In the genomic region with DNA sequence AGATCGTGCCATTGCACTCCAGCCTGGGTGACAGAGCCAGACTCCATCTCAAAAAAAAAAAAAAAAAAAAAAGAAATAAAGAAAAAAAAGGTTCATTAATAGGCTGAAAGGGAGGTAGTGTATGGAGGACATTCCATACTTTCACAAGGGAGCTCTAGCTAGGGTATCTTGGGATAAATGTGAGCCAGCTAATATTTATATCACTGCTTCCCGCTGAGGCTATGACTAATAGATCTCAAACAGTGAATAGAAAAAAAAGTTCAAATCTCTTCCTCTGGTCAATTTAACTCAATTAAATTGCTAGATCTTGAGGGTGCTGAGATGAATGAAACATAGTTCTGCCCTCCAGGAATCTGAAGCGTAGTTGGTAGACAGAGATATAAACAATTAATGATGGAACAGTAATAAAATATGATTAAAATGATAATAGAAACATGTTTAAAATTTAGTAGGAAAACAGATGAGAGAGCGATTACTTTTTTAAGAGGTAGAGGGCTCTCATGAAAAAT, we compare ENCODE assay signal across 23 cellular contexts. TPM values are rescaled to one million over a fixed set of nuclear protein-coding genes. Genes with fewer than 3 reads are reported as not detected.
A peak's percentile ranks its signal among the peaks of the same experiment; 100 is the strongest.
DNase-seq lines count a peak whose midpoint lies in the region; ATAC-seq, FAIRE-seq and TF ChIP-seq lines count a peak whose summit lies in the region.
"Had no signal": no experiment of that assay in that cellular context is flagged by ENCODE, and none has a peak within 500 bp of the region (broad histone marks: within the 10 kb centered on the region; RNA-seq: fewer than 3 reads in every experiment).

No MANE protein-coding gene starts in this region.

- peak; percentile 42 for ATAC-seq in Right ventricle myocardium superior (ENCODE audit: poor library complexity)
- no peak for ATAC-seq in GM19463 (IDR thresholded peaks at IDR 0.05; ENCODE audit: unreplicated experiment)
- ATAC-seq in left lung: no peak

- H3K4me3 ChIP-seq in astrocyte (ENCODE audit: insufficient read depth, low read depth, low read length): no peak overlapping the region
- no peak overlapping the region for H3K4me3 ChIP-seq in fibroblast of lung (replicated peaks in 1 of 4; ENCODE audit: control extremely low read depth in 1 of 4, insufficient read depth in 1 of 4, low read depth in 3 of 4, low read length in 4 of 4)
- no peak overlapping the region for H3K4me3 ChIP-seq in left lung
- H3K4me3 ChIP-seq: BLaER1 treated with 17β-estradiol and CSF1 and Interleukin-3, amounts not matched to agents 10 nM and 100 nM; PC-9; SK-N-MC had no signal

- H3K27me3 ChIP-seq in astrocyte (ENCODE audit: insufficient read depth, low read length) (no peaks in the 10 kb centered on the region), fibroblast of lung (ENCODE audit: control insufficient read depth, insufficient read depth, low read length) (no peaks in the 10 kb centered on the region), left lung (no peaks in the 10 kb centered on the region)
- H3K27me3 ChIP-seq: BLaER1 treated with 17β-estradiol and CSF1 and Interleukin-3, amounts not matched to agents 10 nM and 100 nM had no signal

- H3K4me1 Mint-ChIP-seq in astrocyte (ENCODE audit: low read depth, unreplicated experiment): peaks cover 9% of the 10 kb centered on the region
- H3K4me1 Mint-ChIP-seq: CD8-positive, alpha-beta memory T cell had no signal

- no peaks in the 10 kb centered on the region for H3K9me3 ChIP-seq in astrocyte (ENCODE audit: insufficient read depth, low read depth, low read length)
- no peaks in the 10 kb centered on the region for H3K9me3 ChIP-seq in fibroblast of lung (ENCODE audit: control insufficient read depth, insufficient read depth, low read depth, low read length)
- H3K9me3 ChIP-seq in left lung: no peaks in the 10 kb centered on the region

- H2AFZ ChIP-seq in astrocyte (ENCODE audit: low read depth, low read length) (no peak overlapping the region), fibroblast of lung (ENCODE audit: low read length) (no peak overlapping the region)
- H2AFZ ChIP-seq: PC-9 had no signal

- TF ChIP-seq CTCF in astrocyte (IDR thresholded peaks at IDR 0.05; ENCODE audit: insufficient read depth, low read depth, low read length): no peak
- TF ChIP-seq CTCF in fibroblast of lung (conservative IDR thresholded peaks at IDR 0.05 in 1 of 2, IDR thresholded peaks at IDR 0.05 in 1 of 2; ENCODE audit: low read depth in 1 of 2, low read length in 2 of 2): no peak
- TF ChIP-seq CTCF in left lung (IDR thresholded peaks at IDR 0.05): no peak

- DNase-seq in Right ventricle myocardium superior (no peak), cardiac septum (ENCODE audit: low spot score) (no peak), astrocyte (ENCODE audit: low read depth) (peak; percentile 11), fibroblast of lung (ENCODE audit: low read depth in 2 of 2) (peak; percentile 36 to 47), left lung (no peak), SHP77 treated with DMSO at 0.1 percent for 48 hours (lab: John Stamatoyannopoulos, UW) (no peak)
- no peak for DNase-seq in activated CD8-positive, alpha-beta memory T cell treated with anti-CD3 and anti-CD28 coated beads, Interleukin-2, amount 50 U/mL, for 48 hours
- DNase-seq: 8988T; CD8-positive, alpha-beta memory T cell; DND-41; GF-D8; KBM-7; NCI-H1436; NCI-H2029; NCI-H2171 treated with DMSO at 0.1 percent for 48 hours; NCI-H774; PC-9 had no signal

- H3K27ac Mint-ChIP-seq in astrocyte (ENCODE audit: unreplicated experiment): no peak overlapping the region
- H3K27ac Mint-ChIP-seq: CD8-positive, alpha-beta memory T cell had no signal

- H3K79me2 ChIP-seq in astrocyte (ENCODE audit: insufficient read depth, low read length): no peaks in the 10 kb centered on the region
- H3K79me2 ChIP-seq in fibroblast of lung (ENCODE audit: control insufficient read depth, insufficient read depth, low read length): no peaks in the 10 kb centered on the region

- H3K4me3 Mint-ChIP-seq in astrocyte (ENCODE audit: unreplicated experiment): no peak overlapping the region

- H3K9me3 Mint-ChIP-seq in astrocyte (ENCODE audit: unreplicated experiment): no peaks in the 10 kb centered on the region
- H3K9me3 Mint-ChIP-seq: CD8-positive, alpha-beta memory T cell had no signal

- H3K4me1 ChIP-seq in astrocyte (ENCODE audit: insufficient read depth, low read length) (peaks cover 11% of the 10 kb centered on the region), fibroblast of lung (ENCODE audit: control insufficient read depth, extremely low read depth, insufficient read depth, low read length) (no peaks in the 10 kb centered on the region), left lung (no peaks in the 10 kb centered on the region)
- H3K4me1 ChIP-seq: BLaER1 treated with 17β-estradiol and CSF1 and Interleukin-3, amounts not matched to agents 10 nM and 100 nM had no signal

- no peaks in the 10 kb centered on the region for H3K27me3 Mint-ChIP-seq in astrocyte (ENCODE audit: low read depth, unreplicated experiment)

- H3K36me3 ChIP-seq in astrocyte (ENCODE audit: insufficient read depth, low read length): no peaks in the 10 kb centered on the region
- H3K36me3 ChIP-seq in fibroblast of lung (ENCODE audit: control insufficient read depth, insufficient read depth, low read length): no peaks in the 10 kb centered on the region
- no peaks in the 10 kb centered on the region for H3K36me3 ChIP-seq in left lung
- H3K36me3 ChIP-seq: BLaER1 treated with 17β-estradiol and CSF1 and Interleukin-3, amounts not matched to agents 10 nM and 100 nM had no signal

- no peaks in the 10 kb centered on the region for H3K36me3 Mint-ChIP-seq in astrocyte (ENCODE audit: low read depth, unreplicated experiment)
- H3K36me3 Mint-ChIP-seq: CD8-positive, alpha-beta memory T cell had no signal

- H4K20me1 ChIP-seq in astrocyte (ENCODE audit: insufficient read depth, low read length): no peaks in the 10 kb centered on the region
- H4K20me1 ChIP-seq in fibroblast of lung (ENCODE audit: control insufficient read depth, extremely low read depth, insufficient read depth, low read length): no peaks in the 10 kb centered on the region
- H4K20me1 ChIP-seq: BLaER1 treated with 17β-estradiol and CSF1 and Interleukin-3, amounts not matched to agents 10 nM and 100 nM had no signal

- H3K4me2 ChIP-seq in astrocyte (ENCODE audit: low read length) (no peak overlapping the region), fibroblast of lung (ENCODE audit: extremely low read depth, insufficient read depth, low read length) (no peak overlapping the region)
- H3K4me2 ChIP-seq: BLaER1 treated with 17β-estradiol and CSF1 and Interleukin-3, amounts not matched to agents 10 nM and 100 nM; PC-9 had no signal

- H3K27ac ChIP-seq in astrocyte (ENCODE audit: low read depth, low read length): no peak overlapping the region
- no peak overlapping the region for H3K27ac ChIP-seq in fibroblast of lung (ENCODE audit: insufficient read depth, low read length)
- no peak overlapping the region for H3K27ac ChIP-seq in left lung
- H3K27ac ChIP-seq: BLaER1 treated with 17β-estradiol and CSF1 and Interleukin-3, amounts not matched to agents 10 nM and 100 nM; PC-9; SK-N-MC had no signal

- H3K9ac ChIP-seq in astrocyte (ENCODE audit: low read length): no peak overlapping the region
- no peak overlapping the region for H3K9ac ChIP-seq in fibroblast of lung (ENCODE audit: insufficient read depth, low read length)
- H3K9ac ChIP-seq: BLaER1 treated with 17β-estradiol and CSF1 and Interleukin-3, amounts not matched to agents 10 nM and 100 nM had no signal

- no peak for FAIRE-seq in astrocyte (lab: Jason Lieb, UNC)
- FAIRE-seq: GM12891, GM18507, H1 had no signal

- intact Hi-C loops in Right ventricle myocardium superior (cut with DNase I): no loop called here
- intact Hi-C loops in cardiac septum (cut with DNase I): no loop called here
- intact Hi-C loops in left lung (cut with DNase I): no loop called here

RNA-seq across cellular contexts. Expression of gene SHISA3, which starts 55.7 kb away (rescaled TPM):
- total RNA-seq in Right ventricle myocardium superior (6.7 TPM), cardiac septum (0.46 TPM), astrocyte (not detected in 2 replicates), fibroblast of lung (0.26 and 0.33 TPM in 2 replicates), left lung (1 to 10 TPM; 1.9 to 2.9 TPM)
- 0.23 and 0.80 TPM in 2 replicates for polyA plus RNA-seq in fibroblast of lung
- 0.21 and 0.70 TPM in 2 replicates for polyA plus RNA-seq in fibroblast of lung (2012)
- not detected in 2 replicates for polyA minus RNA-seq in fibroblast of lung (ENCODE audit: low replicate concordance)
- total RNA-seq: PC-9 had no signal
- polyA plus RNA-seq: CD8-positive, alpha-beta memory T cell had no signal

Comparison
In these comparisons a context has a peak if more than half of its experiments do, and no peak if none do; other contexts are left out.
1. DNase-seq: peak in astrocyte (single experiment) and fibroblast of lung (2 of 2); none in Right ventricle myocardium superior (single experiment), cardiac septum (single experiment), left lung (0 of 2), activated CD8-positive, alpha-beta memory T cell treated with anti-CD3 and anti-CD28 coated beads, Interleukin-2, amount 50 U/mL, for 48 hours (single experiment) and SHP77 treated with DMSO at 0.1 percent for 48 hours (single experiment).